In genomic region chr6:115717062-115717461, GRCh38 we compare ENCODE assay signal across 1 cellular context.
TF ChIP-seq lines count a peak whose summit lies in the region.

No MANE protein-coding gene starts in this region.

TF ChIP-seq in GM12878, 131 proteins besides CTCF, POLR2A, EP300 and RAD21 (continued from another document and continues in another):
- no peak for TF ChIP-seq ZNF592 (IDR thresholded peaks at IDR 0.05)
- no peak for TF ChIP-seq IRF5 (IDR thresholded peaks at IDR 0.05; ENCODE audit: borderline replicate concordance)
- no peak for TF ChIP-seq SIX5 (IDR thresholded peaks at IDR 0.05; ENCODE audit: low read depth, low read length, severe bottlenecking)
- TF ChIP-seq CBX3 (IDR thresholded peaks at IDR 0.05; ENCODE audit: borderline replicate concordance, low read depth) = no peak
- TF ChIP-seq ESRRA (IDR thresholded peaks at IDR 0.05; ENCODE audit: low read length) = no peak
- no peak for TF ChIP-seq E4F1 (IDR thresholded peaks at IDR 0.05; ENCODE audit: borderline replicate concordance, partially characterized antibody)
- no peak for TF ChIP-seq BACH1 (IDR thresholded peaks at IDR 0.05; ENCODE audit: borderline replicate concordance)
- no peak for TF ChIP-seq MYC (IDR thresholded peaks at IDR 0.05; ENCODE audit: insufficient read depth, insufficient read length, insufficient replicate concordance, low read length, severe bottlenecking)
- TF ChIP-seq GATAD2B (conservative IDR thresholded peaks at IDR 0.05; ENCODE audit: low read depth) = no peak
- TF ChIP-seq RBBP5 (conservative IDR thresholded peaks at IDR 0.05) = no peak
- TF ChIP-seq NRF1 (conservative IDR thresholded peaks at IDR 0.05; ENCODE audit: low read depth, low read length) = no peak
- no peak for TF ChIP-seq BRCA1 (IDR thresholded peaks at IDR 0.05; ENCODE audit: low read depth, low read length)
- peak; percentile 81 for TF ChIP-seq YY1 (IDR thresholded peaks at IDR 0.05; ENCODE audit: low read depth, low read length)
- TF ChIP-seq ZBTB33 (IDR thresholded peaks at IDR 0.05) = no peak
- TF ChIP-seq RCOR1 (conservative IDR thresholded peaks at IDR 0.05; ENCODE audit: low read depth, low read length) = no peak
- no peak for TF ChIP-seq MLLT1 (IDR thresholded peaks at IDR 0.05)
- no peak for TF ChIP-seq RB1 (IDR thresholded peaks at IDR 0.05; ENCODE audit: borderline replicate concordance)
- TF ChIP-seq RFX5 (IDR thresholded peaks at IDR 0.05; ENCODE audit: low read depth, low read length) = no peak
- no peak for TF ChIP-seq ZNF687 (IDR thresholded peaks at IDR 0.05)
- peak; percentile 71 for TF ChIP-seq RUNX3 (IDR thresholded peaks at IDR 0.05; ENCODE audit: low read length)
- TF ChIP-seq ZNF217 (IDR thresholded peaks at IDR 0.05) = no peak
- no peak for TF ChIP-seq SMAD1 (IDR thresholded peaks at IDR 0.05; ENCODE audit: low read depth, partially characterized antibody)
- TF ChIP-seq SPI1 (IDR thresholded peaks at IDR 0.05; ENCODE audit: borderline replicate concordance, insufficient read depth, low read depth, low read length) = peak; percentile 76
- TF ChIP-seq NBN (IDR thresholded peaks at IDR 0.05) = 0 out of 2 replicates have a peak, but pooled peaks have one; percentile 46
- TF ChIP-seq CBX5 (IDR thresholded peaks at IDR 0.05; ENCODE audit: low read depth) = peak; percentile 49; the same call in 1 of the 2 replicates
- TF ChIP-seq CEBPZ (IDR thresholded peaks at IDR 0.05; ENCODE audit: low read depth, low read length) = no peak
- no peak for TF ChIP-seq EGR1 (IDR thresholded peaks at IDR 0.05; ENCODE audit: borderline replicate concordance in 1 of 2, low read depth in 2 of 2, low read length in 2 of 2)
- TF ChIP-seq ZNF622 (IDR thresholded peaks at IDR 0.05) = no peak
- TF ChIP-seq PAX5 (IDR thresholded peaks at IDR 0.05; ENCODE audit: borderline replicate concordance, low read depth, low read length) = peak; percentile 42; the same call in 1 of the 2 replicates
- no peak for TF ChIP-seq TBL1XR1 (IDR thresholded peaks at IDR 0.05; ENCODE audit: low read depth, low read length)
- no peak for TF ChIP-seq MYB (IDR thresholded peaks at IDR 0.05; ENCODE audit: borderline replicate concordance, low read depth, low read length)
- TF ChIP-seq TCF7 (IDR thresholded peaks at IDR 0.05; ENCODE audit: borderline replicate concordance) = no peak
- peak; percentile 77; the same call in 1 of the 2 replicates for TF ChIP-seq JUND (IDR thresholded peaks at IDR 0.05; ENCODE audit: low read depth, low read length)
- TF ChIP-seq ZSCAN29 (IDR thresholded peaks at IDR 0.05) = no peak
- TF ChIP-seq POU2F2 (IDR thresholded peaks at IDR 0.05; ENCODE audit: borderline replicate concordance, low read depth, low read length) = no peak
- no peak for TF ChIP-seq ZNF24 (IDR thresholded peaks at IDR 0.05)
- TF ChIP-seq POLR2AphosphoS5 (IDR thresholded peaks at IDR 0.05; ENCODE audit: low read length) = no peak
- TF ChIP-seq NR2C1 (IDR thresholded peaks at IDR 0.05) = peak; percentile 86
- TF ChIP-seq CREM (IDR thresholded peaks at IDR 0.05; ENCODE audit: low read depth) = no peak
- no peak for TF ChIP-seq RELB (IDR thresholded peaks at IDR 0.05; ENCODE audit: low read depth)
- TF ChIP-seq ASH2L (IDR thresholded peaks at IDR 0.05; ENCODE audit: borderline replicate concordance, low read depth) = no peak
